In genomic region chr12:56333197-56333678, GRCh38 we compare ENCODE assay signal across 8 cellular contexts. TPM values are rescaled to one million over a fixed set of nuclear protein-coding genes. Genes with fewer than 3 reads are reported as not detected.
DNase-seq lines count a peak whose midpoint lies in the region; ATAC-seq, FAIRE-seq and TF ChIP-seq lines count a peak whose summit lies in the region.

No MANE protein-coding gene starts in this region.

- peaks cover 16% of the 10 kb centered on the region for H3K4me1 Mint-ChIP-seq in mesothelial cell of epicardium

- H3K27me3 Mint-ChIP-seq in mesothelial cell of epicardium (ENCODE audit: low read depth), result no peaks in the 10 kb centered on the region

- 0 out of 2 replicates have a peak, but pooled peaks cover 4% of the 10 kb centered on the region for H3K36me3 ChIP-seq in HUES6 (ENCODE audit: control insufficient read depth, insufficient read depth, low read length)
- H3K36me3 ChIP-seq in bronchial epithelial cell (ENCODE audit: control insufficient read depth, insufficient read depth, low read length), result no peaks in the 10 kb centered on the region

- H3K27ac ChIP-seq in HUES6 (ENCODE audit: low read depth, low read length), result peak overlapping the region; percentile 58

- peak overlapping the region; percentile 89 for H3K9ac ChIP-seq in HUES6 (ENCODE audit: low read length)

- ATAC-seq in GM19463 (IDR thresholded peaks at IDR 0.05; ENCODE audit: unreplicated experiment) (no peak), HG03442 (IDR thresholded peaks at IDR 0.05; ENCODE audit: unreplicated experiment) (no peak)

- TF ChIP-seq CTCF in bronchial epithelial cell (IDR thresholded peaks at IDR 0.05; ENCODE audit: insufficient read depth, low read length, severe bottlenecking) (no peak), mesothelial cell of epicardium (IDR thresholded peaks at IDR 0.05; ENCODE audit: unreplicated experiment) (no peak)

- peak overlapping the region; percentile 73 for H3K4me3 ChIP-seq in HUES6 (ENCODE audit: low read depth, low read length)
- H3K4me3 ChIP-seq in bronchial epithelial cell (ENCODE audit: low read depth, low read length), result peak overlapping the region; percentile 45

- H3K9me3 Mint-ChIP-seq in mesothelial cell of epicardium, result no peaks in the 10 kb centered on the region

- H3K4me1 ChIP-seq in HUES6 (ENCODE audit: control insufficient read depth, insufficient read depth, low read length), result peaks cover 25% of the 10 kb centered on the region

- no peaks in the 10 kb centered on the region for H3K27me3 ChIP-seq in HUES6 (ENCODE audit: control insufficient read depth, insufficient read depth, low read length)
- no peaks in the 10 kb centered on the region for H3K27me3 ChIP-seq in bronchial epithelial cell (ENCODE audit: control insufficient read depth, insufficient read depth, low read length)

- no peaks in the 10 kb centered on the region for H3K36me3 Mint-ChIP-seq in mesothelial cell of epicardium

- peak overlapping the region; percentile 84 for H3K4me3 Mint-ChIP-seq in mesothelial cell of epicardium

- H3K9me3 ChIP-seq in HUES6 (ENCODE audit: control insufficient read depth, insufficient read depth, low read depth, low read length), result no peaks in the 10 kb centered on the region

- H3K27ac Mint-ChIP-seq in mesothelial cell of epicardium, result peak overlapping the region; percentile 100

- no peak for FAIRE-seq in bronchial epithelial cell (lab: Jason Lieb, UNC)

- DNase-seq in AG20443 (ENCODE audit: low spot score) (peak; percentile 22), bronchial epithelial cell (ENCODE audit: low read depth) (peak; percentile 73), mesothelial cell of epicardium (ENCODE audit: low spot score in 2 of 2, unreplicated experiment in 2 of 2) (no peak), DMS114 treated with DMSO at 0.1 percent for 48 hours (lab: John Stamatoyannopoulos, UW; ENCODE audit: unreplicated experiment) (no peak)
- DNase-seq in central memory CD4-positive, alpha-beta T cell, result no peak

RNA-seq across cellular contexts. Expression of gene PAN2, which starts 0.6 kb away (rescaled TPM):
- 20.5 and 30.7 TPM in 2 replicates for total RNA-seq in bronchial epithelial cell
- total RNA-seq in mesothelial cell of epicardium, result 60.9 to 76.8 TPM (median 66.4 TPM) in 3 replicates

RNA-seq across cellular contexts. Expression of gene IL23A, which starts 5.4 kb away (rescaled TPM):
- total RNA-seq in bronchial epithelial cell (0.13 TPM in 1 of 2 replicates, not detected in the other), mesothelial cell of epicardium (0.51 to 0.76 TPM (median 0.72 TPM) in 3 replicates)

RNA-seq across cellular contexts. Expression of gene CNPY2, which starts 17.4 kb away (rescaled TPM):
- total RNA-seq in bronchial epithelial cell (59.9 and 91.1 TPM in 2 replicates), mesothelial cell of epicardium (164 to 174 TPM (median 171 TPM) in 3 replicates)

RNA-seq across cellular contexts. Expression of gene STAT2, which starts 26.7 kb away (rescaled TPM):
- total RNA-seq in bronchial epithelial cell (47.5 and 47.9 TPM in 2 replicates), mesothelial cell of epicardium (178 to 188 TPM (median 180 TPM) in 3 replicates)

RNA-seq across cellular contexts. Expression of gene APOF, which starts 29.4 kb away (rescaled TPM):
- total RNA-seq in bronchial epithelial cell (not detected in 2 replicates), mesothelial cell of epicardium (not detected in 3 replicates)

Comparison
In these comparisons a context has a peak if more than half of its experiments do, and no peak if none do; other contexts are left out.
1. DNase-seq: peak in AG20443 (single experiment) and bronchial epithelial cell (single experiment); none in mesothelial cell of epicardium (0 of 2), central memory CD4-positive, alpha-beta T cell (single experiment) and DMS114 treated with DMSO at 0.1 percent for 48 hours (single experiment).